ENCODE assay signal across 10 cellular contexts in genomic region chr14:65228956-65229355, GRCh38.
A peak's percentile ranks its signal among the peaks of the same experiment; 100 is the strongest.
DNase-seq lines count a peak whose midpoint lies in the region; ATAC-seq, FAIRE-seq and TF ChIP-seq lines count a peak whose summit lies in the region.
"Had no signal": no experiment of that assay in that cellular context is flagged by ENCODE, and none has a peak within 500 bp of the region (broad histone marks: within the 10 kb centered on the region; RNA-seq: fewer than 3 reads in every experiment).

No MANE protein-coding gene starts in this region.

- H4K20me1 ChIP-seq in BLaER1, result no peaks in the 10 kb centered on the region
- H4K20me1 ChIP-seq in astrocyte (ENCODE audit: insufficient read depth, low read length), result no peaks in the 10 kb centered on the region

- no peaks in the 10 kb centered on the region; the same call in 1 of the 2 replicates for H3K36me3 Mint-ChIP-seq in HFFc6 (ENCODE audit: low read depth)
- no peaks in the 10 kb centered on the region for H3K36me3 Mint-ChIP-seq in astrocyte (ENCODE audit: low read depth, unreplicated experiment)
- no peaks in the 10 kb centered on the region for H3K36me3 Mint-ChIP-seq in natural killer cell treated with Interleukin-12 subunit alpha and Interleukin-12 subunit beta and Interleukin-15 and Interleukin-18, amount 100 ng/mL, for 72 hours

- no peaks in the 10 kb centered on the region for H3K9me3 ChIP-seq in BLaER1
- no peaks in the 10 kb centered on the region for H3K9me3 ChIP-seq in astrocyte (ENCODE audit: insufficient read depth, low read depth, low read length)

- H3K27me3 Mint-ChIP-seq in HFFc6 (ENCODE audit: insufficient read depth) (no peaks in the 10 kb centered on the region), astrocyte (ENCODE audit: low read depth, unreplicated experiment) (no peaks in the 10 kb centered on the region)
- no peaks in the 10 kb centered on the region for H3K27me3 Mint-ChIP-seq in natural killer cell treated with Interleukin-12 subunit alpha and Interleukin-12 subunit beta and Interleukin-15 and Interleukin-18, amount 100 ng/mL, for 72 hours

- no peak for FAIRE-seq in astrocyte (lab: Jason Lieb, UNC)
- FAIRE-seq: endometrium had no signal

- H3K27ac ChIP-seq in BLaER1 (no peak overlapping the region), astrocyte (ENCODE audit: low read depth, low read length) (peak overlapping the region; percentile 85)

- H3K4me2 ChIP-seq in BLaER1, result peak overlapping the region; percentile 87
- H3K4me2 ChIP-seq in astrocyte (ENCODE audit: low read length), result peak overlapping the region; percentile 86

- no peaks in the 10 kb centered on the region for H3K9me3 Mint-ChIP-seq in HFFc6
- no peaks in the 10 kb centered on the region for H3K9me3 Mint-ChIP-seq in astrocyte (ENCODE audit: unreplicated experiment)
- H3K9me3 Mint-ChIP-seq in natural killer cell treated with Interleukin-12 subunit alpha and Interleukin-12 subunit beta and Interleukin-15 and Interleukin-18, amount 100 ng/mL, for 72 hours, result no peaks in the 10 kb centered on the region

- in situ Hi-C loops in KBM-7 (cut with MboI; ENCODE audit: low pct_unique_long_range_greater_than_20kb, low sequenced_read_pairs), result no loop called here

- no peak overlapping the region for H3K4me3 ChIP-seq in BLaER1
- no peak overlapping the region for H3K4me3 ChIP-seq in astrocyte (ENCODE audit: insufficient read depth, low read depth, low read length)

- H3K4me3 Mint-ChIP-seq in HFFc6 (peak overlapping the region; percentile 87; the same call in 1 of the 2 replicates), astrocyte (ENCODE audit: unreplicated experiment) (peak overlapping the region; percentile 9)
- peak overlapping the region; percentile 86 for H3K4me3 Mint-ChIP-seq in natural killer cell treated with Interleukin-12 subunit alpha and Interleukin-12 subunit beta and Interleukin-15 and Interleukin-18, amount 100 ng/mL, for 72 hours

- DNase-seq in HFFc6, result no peak
- DNase-seq in astrocyte (ENCODE audit: low read depth), result no peak
- DNase-seq in natural killer cell treated with Interleukin-12 subunit alpha and Interleukin-12 subunit beta and Interleukin-15 and Interleukin-18, amount 100 ng/mL, for 72 hours (ENCODE audit: low spot score), result no peak
- no peak for DNase-seq in KBM-7
- DNase-seq in NK-92 treated with Interleukin-12 subunit alpha and Interleukin-12 subunit beta, amount 100 ng/mL, for 24 hours (lab: John Stamatoyannopoulos, UW), result no peak
- DNase-seq in AG08396 (ENCODE audit: low spot score), result no peak
- DNase-seq: NCI-H446 treated with DMSO at 0.1 percent for 48 hours had no signal

- TF ChIP-seq CTCF in HFFc6 (IDR thresholded peaks at IDR 0.05) (no peak), astrocyte (IDR thresholded peaks at IDR 0.05; ENCODE audit: insufficient read depth, low read depth, low read length) (no peak)

- H3K27me3 ChIP-seq in BLaER1 (no peaks in the 10 kb centered on the region), astrocyte (ENCODE audit: insufficient read depth, low read length) (no peaks in the 10 kb centered on the region)

- H3K4me1 Mint-ChIP-seq in HFFc6 (ENCODE audit: low read depth) (peaks cover 61% of the 10 kb centered on the region), astrocyte (ENCODE audit: low read depth, unreplicated experiment) (peaks cover 33% of the 10 kb centered on the region)
- peaks cover 29 to 45% of the 10 kb centered on the region in 2 donors for H3K4me1 Mint-ChIP-seq in natural killer cell treated with Interleukin-12 subunit alpha and Interleukin-12 subunit beta and Interleukin-15 and Interleukin-18, amount 100 ng/mL, for 72 hours (ENCODE audit: low read depth in 2 of 2)

- H3K79me2 ChIP-seq in astrocyte (ENCODE audit: insufficient read depth, low read length), result no peaks in the 10 kb centered on the region

- peak overlapping the region; percentile 81 for H2AFZ ChIP-seq in astrocyte (ENCODE audit: low read depth, low read length)

- peaks cover 63% of the 10 kb centered on the region for H3K4me1 ChIP-seq in BLaER1
- peaks cover 16% of the 10 kb centered on the region for H3K4me1 ChIP-seq in astrocyte (ENCODE audit: insufficient read depth, low read length)

- no peaks in the 10 kb centered on the region for H3K36me3 ChIP-seq in BLaER1
- no peaks in the 10 kb centered on the region for H3K36me3 ChIP-seq in astrocyte (ENCODE audit: insufficient read depth, low read length)

- H3K9ac ChIP-seq in BLaER1 (no peak overlapping the region), astrocyte (ENCODE audit: low read length) (peak overlapping the region; percentile 78)

- peak overlapping the region; percentile 97 for H3K27ac Mint-ChIP-seq in HFFc6
- H3K27ac Mint-ChIP-seq in astrocyte (ENCODE audit: unreplicated experiment), result no peak overlapping the region
- peak overlapping the region; percentile 84 to 94 for H3K27ac Mint-ChIP-seq in natural killer cell treated with Interleukin-12 subunit alpha and Interleukin-12 subunit beta and Interleukin-15 and Interleukin-18, amount 100 ng/mL, for 72 hours

- ATAC-seq in natural killer cell treated with Interleukin-12 subunit alpha and Interleukin-12 subunit beta and Interleukin-15 and Interleukin-18, amount 100 ng/mL, for 72 hours, result no peak
- ATAC-seq in GM18520 (IDR thresholded peaks at IDR 0.05; ENCODE audit: unreplicated experiment), result no peak

Comparison
In these comparisons a context has a peak if more than half of its experiments do, and no peak if none do; other contexts are left out.
1. H3K4me3 Mint-ChIP-seq: peak in every context shown above with its lines; median percentile 87 in HFFc6; 86 in natural killer cell treated with Interleukin-12 subunit alpha and Interleukin-12 subunit beta and Interleukin-15 and Interleukin-18, amount 100 ng/mL, for 72 hours; 9 in astrocyte.